ENCODE assay signal across 1 cellular context in the genomic region with DNA sequence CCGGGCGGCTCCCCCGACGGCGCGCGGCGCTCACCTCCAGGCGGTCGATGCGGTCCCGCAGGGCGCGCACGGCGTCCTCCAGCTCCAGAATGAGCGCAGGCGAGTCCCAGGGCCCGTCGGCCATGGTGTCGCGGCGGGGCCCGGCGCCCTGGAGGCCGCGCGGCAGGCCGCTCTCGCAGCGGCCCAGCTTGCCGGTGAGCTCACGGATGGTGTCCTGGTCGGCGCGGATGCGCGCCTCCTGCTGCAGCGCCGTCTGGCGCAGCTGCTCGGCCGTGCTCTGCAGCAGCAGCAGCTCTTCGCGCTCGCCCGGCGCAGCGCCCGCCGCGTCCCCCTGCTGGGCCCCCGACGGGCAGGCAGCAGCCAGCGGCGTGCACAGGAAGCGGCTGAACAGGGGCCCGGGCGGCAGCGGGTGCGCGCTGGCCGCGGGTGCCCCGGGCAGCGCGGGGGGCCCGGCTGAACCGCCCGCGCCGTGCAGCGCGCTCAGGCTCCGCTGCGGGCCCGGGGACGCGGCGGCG.
TF ChIP-seq lines count a peak whose summit lies in the region.

No MANE protein-coding gene starts in this region.

TF ChIP-seq in IMR-90, 13 proteins besides CTCF, POLR2A, EP300 and RAD21 (continued from another document):
- TF ChIP-seq ELK1 (IDR thresholded peaks at IDR 0.05; ENCODE audit: borderline replicate concordance, low read depth, low read length), result no peak
